In genomic region chr9:121613009-121613766, GRCh38 we compare ENCODE assay signal across 8 cellular contexts. TPM values are rescaled to one million over a fixed set of nuclear protein-coding genes. Genes with fewer than 3 reads are reported as not detected.
DNase-seq lines count a peak whose midpoint lies in the region; ATAC-seq and TF ChIP-seq lines count a peak whose summit lies in the region.
"Had no signal": no experiment of that assay in that cellular context is flagged by ENCODE, and none has a peak within 500 bp of the region (broad histone marks: within the 10 kb centered on the region; RNA-seq: fewer than 3 reads in every experiment).

No MANE protein-coding gene starts in this region.

- H3K9me3 ChIP-seq in HCT116 (ENCODE audit: control insufficient read depth in 1 of 2, insufficient read depth in 1 of 2, low read depth in 1 of 2, low read length in 2 of 2) (no peaks in the 10 kb centered on the region), sigmoid colon (no peaks in the 10 kb centered on the region)

- no peak for TF ChIP-seq POLR2A in HCT116 (IDR thresholded peaks at IDR 0.05; ENCODE audit: borderline replicate concordance, extremely low read depth, insufficient read depth, insufficient read length)
- no peak for TF ChIP-seq POLR2A in sigmoid colon (IDR thresholded peaks at IDR 0.05)

- CTCF ChIA-PET in HCT116 (lab: Charles Lee) = no interaction called here
- CTCF ChIA-PET in activated CD4-positive, alpha-beta memory T cell treated with anti-CD3 and anti-CD28 coated beads for 36 hours (lab: Charles Lee) = no interaction called here

- H3K27ac Mint-ChIP-seq in activated T-cell treated with anti-CD3 and anti-CD28 coated beads, Interleukin-2, amount 50 U/mL, for 24 hours = no peak overlapping the region
- H3K27ac Mint-ChIP-seq in activated CD4-positive, alpha-beta memory T cell treated with anti-CD3 and anti-CD28 coated beads for 36 hours = no peak overlapping the region

- H3K9ac ChIP-seq in HCT116 (ENCODE audit: low read length) = no peak overlapping the region

- POLR2A ChIA-PET in HCT116 (lab: Charles Lee) = no interaction called here
- POLR2A ChIA-PET in activated CD4-positive, alpha-beta memory T cell treated with anti-CD3 and anti-CD28 coated beads for 36 hours (lab: Charles Lee) = no interaction called here

- 31 to 54% methylated on average over 11 of the region's 11 CpGs for WGBS in sigmoid colon, 2 donors

- H3K4me3 ChIP-seq in HCT116 (replicated peaks in 1 of 2; ENCODE audit: low read depth in 1 of 2, low read length in 2 of 2) (no peak overlapping the region), sigmoid colon (no peak overlapping the region)

- H3K4me2 ChIP-seq in HCT116 (ENCODE audit: low read length) = peak overlapping the region; percentile 18

- DNase-seq in HCT116 (ENCODE audit: low read depth, low spot score) (no peak), NCI-H226 (peak; percentile 0), sigmoid colon (no peak)
- no peak for DNase-seq in activated T-cell treated with anti-CD3 and anti-CD28 coated beads, Interleukin-2, amount 50 U/mL, for 24 hours
- DNase-seq in activated CD4-positive, alpha-beta memory T cell treated with anti-CD3 and anti-CD28 coated beads for 36 hours = no peak
- DNase-seq in stimulated activated naive CD4-positive, alpha-beta T cell (lab: John Stamatoyannopoulos, UW) = no peak
- DNase-seq: Karpas-422 had no signal

- H3K36me3 ChIP-seq in HCT116 (ENCODE audit: control insufficient read depth in 1 of 2, insufficient read depth in 2 of 2, low read length in 2 of 2) (no peaks in the 10 kb centered on the region), sigmoid colon (no peaks in the 10 kb centered on the region)

- no peak overlapping the region for H2AFZ ChIP-seq in HCT116 (ENCODE audit: low read depth, low read length, poor library complexity, severe bottlenecking)

- peaks cover 14% of the 10 kb centered on the region for H3K4me1 Mint-ChIP-seq in activated T-cell treated with anti-CD3 and anti-CD28 coated beads, Interleukin-2, amount 50 U/mL, for 24 hours (ENCODE audit: low read depth)
- H3K4me1 Mint-ChIP-seq in activated CD4-positive, alpha-beta memory T cell treated with anti-CD3 and anti-CD28 coated beads for 36 hours (ENCODE audit: low read depth) = peaks cover 13% of the 10 kb centered on the region

- no peak overlapping the region for H3K4me3 Mint-ChIP-seq in activated T-cell treated with anti-CD3 and anti-CD28 coated beads, Interleukin-2, amount 50 U/mL, for 24 hours
- H3K4me3 Mint-ChIP-seq in activated CD4-positive, alpha-beta memory T cell treated with anti-CD3 and anti-CD28 coated beads for 36 hours = no peak overlapping the region

- no peak for TF ChIP-seq RAD21 in HCT116 (IDR thresholded peaks at IDR 0.05; ENCODE audit: low read depth)

- no peak for TF ChIP-seq CTCF in HCT116 (IDR thresholded peaks at IDR 0.05 in 2 of 3, conservative IDR thresholded peaks at IDR 0.05 in 1 of 3; ENCODE audit: borderline replicate concordance in 1 of 3, insufficient read depth in 1 of 3, low read depth in 2 of 3, low read length in 2 of 3)
- TF ChIP-seq CTCF in sigmoid colon (IDR thresholded peaks at IDR 0.05) = no peak

- H3K27me3 Mint-ChIP-seq in activated T-cell treated with anti-CD3 and anti-CD28 coated beads, Interleukin-2, amount 50 U/mL, for 24 hours = peaks cover 65% of the 10 kb centered on the region
- peaks cover 22% of the 10 kb centered on the region for H3K27me3 Mint-ChIP-seq in activated CD4-positive, alpha-beta memory T cell treated with anti-CD3 and anti-CD28 coated beads for 36 hours

- intact Hi-C loops in HCT116 (cut with micrococcal nuclease) = no loop called here
- intact Hi-C loops in sigmoid colon (cut with DNase I) = loop anchor here (5.0 kb wide), 1 partner anchor 61 kb away; no protein-coding TSS in a partner anchor
- intact Hi-C loops in activated CD4-positive, alpha-beta memory T cell treated with anti-CD3 and anti-CD28 coated beads for 36 hours (cut with micrococcal nuclease) = no loop called here

- RAD21 ChIA-PET in HCT116 (lab: Charles Lee; ENCODE audit: low non-redundant PET in 1 of 2, low total read pairs in 2 of 2, uncharacterized antibody in 2 of 2, unreplicated experiment in 2 of 2) = no interaction called here

- no peaks in the 10 kb centered on the region for H3K9me2 ChIP-seq in HCT116 (ENCODE audit: insufficient read depth)

- no TSS peak for BruUV-seq in HCT116 (replicated peaks; lab: Mats Ljungman, UMichigan)

- ATAC-seq in HCT116 = no peak
- ATAC-seq in esophagus mucosa = peak; percentile 44

- no peak overlapping the region for H3K27ac ChIP-seq in HCT116 (ENCODE audit: low read depth, low read length)
- peak overlapping the region; percentile 63 to 84 (median 74) for H3K27ac ChIP-seq in sigmoid colon

- H3K4me1 ChIP-seq in HCT116 (ENCODE audit: control insufficient read depth in 1 of 2, insufficient read depth in 2 of 2, low read length in 2 of 2) (peaks cover 40 to 42% of the 10 kb centered on the region in 2 experiments), sigmoid colon (peaks cover 0 to 51% (median 37%) of the 10 kb centered on the region in 4 donors)

- no peaks in the 10 kb centered on the region for H3K36me3 Mint-ChIP-seq in activated T-cell treated with anti-CD3 and anti-CD28 coated beads, Interleukin-2, amount 50 U/mL, for 24 hours (ENCODE audit: low read depth)
- no peaks in the 10 kb centered on the region for H3K36me3 Mint-ChIP-seq in activated CD4-positive, alpha-beta memory T cell treated with anti-CD3 and anti-CD28 coated beads for 36 hours

- H3K27me3 ChIP-seq in HCT116 (ENCODE audit: insufficient read depth, low read length) (no peaks in the 10 kb centered on the region), sigmoid colon (no peaks in the 10 kb centered on the region)

- no peaks in the 10 kb centered on the region for H3K9me3 Mint-ChIP-seq in activated T-cell treated with anti-CD3 and anti-CD28 coated beads, Interleukin-2, amount 50 U/mL, for 24 hours
- no peaks in the 10 kb centered on the region for H3K9me3 Mint-ChIP-seq in activated CD4-positive, alpha-beta memory T cell treated with anti-CD3 and anti-CD28 coated beads for 36 hours

- H4K20me1 ChIP-seq in HCT116 (ENCODE audit: insufficient read depth) = peaks cover 9% of the 10 kb centered on the region; the same call in 1 of the 2 replicates

- TF ChIP-seq EP300 in sigmoid colon (IDR thresholded peaks at IDR 0.05) = no peak

- H3K79me2 ChIP-seq in HCT116 (ENCODE audit: insufficient read depth, low read length) = peaks cover 35% of the 10 kb centered on the region

TF ChIP-seq in HCT116, 20 proteins besides CTCF, POLR2A, EP300 and RAD21:
- no peak for TF ChIP-seq ELF1 (IDR thresholded peaks at IDR 0.05; ENCODE audit: borderline replicate concordance, low read depth)
- no peak for TF ChIP-seq EZH2 (IDR thresholded peaks at IDR 0.05)

RNA-seq across cellular contexts. Expression of gene DAB2IP, which starts 38.2 kb away (rescaled TPM):
- total RNA-seq in HCT116 (2021; ENCODE audit: unreplicated experiment) = 31.0 TPM
- polyA plus RNA-seq in HCT116 (2012) = 15.1 and 18.9 TPM in 2 replicates
- 46.0 TPM for total RNA-seq in esophagus mucosa
- 10 to 100 TPM; 20.1 to 50.7 (median 39.9) TPM for total RNA-seq in sigmoid colon
- 10 to 100 TPM; 25.8 to 52.4 (median 34.7) TPM for polyA plus RNA-seq in sigmoid colon
- not detected for total RNA-seq in activated CD4-positive, alpha-beta memory T cell treated with anti-CD3 and anti-CD28 coated beads for 36 hours

Comparison
In these comparisons a context has a peak if more than half of its experiments do, and no peak if none do; other contexts are left out.
1. RNA of gene DAB2IP, which starts 38.2 kb away (total RNA-seq): 20.1 to 50.7 TPM in sigmoid colon, 46.0 TPM in esophagus mucosa (single experiment) and 31.0 TPM in HCT116 (single experiment); not detected in activated CD4-positive, alpha-beta memory T cell treated with anti-CD3 and anti-CD28 coated beads for 36 hours; every median in the first group is over 10 times any median in the second.